In the genomic region with DNA sequence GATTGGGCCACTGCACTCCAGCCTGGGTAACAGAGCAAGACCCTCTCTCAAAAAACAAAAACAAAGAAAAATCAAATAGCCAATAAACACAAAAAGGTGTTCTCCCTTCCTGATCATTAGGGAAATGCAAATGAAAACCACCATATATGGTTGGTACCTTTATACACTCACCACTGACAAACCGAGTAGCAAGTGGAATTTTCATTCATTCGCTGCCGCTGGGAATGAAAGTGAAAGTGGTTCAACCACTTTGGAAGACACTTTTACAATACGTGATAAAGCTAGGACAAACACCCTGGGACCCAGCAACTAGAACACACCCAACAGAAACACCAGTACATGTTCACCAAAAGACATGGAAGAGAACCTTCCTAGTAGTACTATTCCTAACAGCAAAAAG, we compare ENCODE assay signal across 9 cellular contexts. TPM values are rescaled to one million over a fixed set of nuclear protein-coding genes. Genes with fewer than 3 reads are reported as not detected.
DNase-seq lines count a peak whose midpoint lies in the region; ATAC-seq, FAIRE-seq and TF ChIP-seq lines count a peak whose summit lies in the region.
"Had no signal": no experiment of that assay in that cellular context is flagged by ENCODE, and none has a peak within 500 bp of the region (broad histone marks: within the 10 kb centered on the region; RNA-seq: fewer than 3 reads in every experiment).

No MANE protein-coding gene starts in this region.

- no peaks in the 10 kb centered on the region for H3K36me3 ChIP-seq in CD8-positive, alpha-beta memory T cell (ENCODE audit: insufficient read depth, low read length)
- H3K36me3 ChIP-seq in HepG2 (replicated peaks in 1 of 2; ENCODE audit: control insufficient read depth in 1 of 2, insufficient read depth in 2 of 2, low read length in 2 of 2), result no peaks in the 10 kb centered on the region

- H3K9me3 Mint-ChIP-seq in CD8-positive, alpha-beta memory T cell, result no peaks in the 10 kb centered on the region
- no peaks in the 10 kb centered on the region for H3K9me3 Mint-ChIP-seq in T-helper 2 cell treated with Interferon-gamma antibody and Interleukin-4, amounts not matched to agents 5 μg/mL and 100 μg/mL, for 36 hours

- peaks cover 0 to 6% of the 10 kb centered on the region in 2 donors for H3K27me3 Mint-ChIP-seq in CD8-positive, alpha-beta memory T cell
- H3K27me3 Mint-ChIP-seq in T-helper 2 cell treated with Interferon-gamma antibody and Interleukin-4, amounts not matched to agents 5 μg/mL and 100 μg/mL, for 36 hours (ENCODE audit: low read depth), result no peaks in the 10 kb centered on the region

- no peak for DNase-seq in CD8-positive, alpha-beta memory T cell
- peak; percentile 52 for DNase-seq in HT-29 (ENCODE audit: low spot score)
- DNase-seq in T-helper 2 cell treated with Interferon-gamma antibody and Interleukin-4, amounts not matched to agents 5 μg/mL and 100 μg/mL, for 36 hours (ENCODE audit: low spot score), result no peak
- no peak for DNase-seq in HepG2 (ENCODE audit: low spot score)
- no peak for DNase-seq in erythroblast (lab: John Stamatoyannopoulos, UW)
- DNase-seq: foreskin fibroblast, SHP77 had no signal

- ATAC-seq in HepG2, result no peak; the same call in 1 of the 3 replicates
- ATAC-seq in HG03175 (IDR thresholded peaks at IDR 0.05; ENCODE audit: unreplicated experiment), result no peak
- ATAC-seq in HG02610 (IDR thresholded peaks at IDR 0.05; ENCODE audit: unreplicated experiment), result no peak

- peak overlapping the region; percentile 9 for H3K4me3 ChIP-seq in CD8-positive, alpha-beta memory T cell (ENCODE audit: low read length)
- peak overlapping the region; percentile 30 to 63 (median 39) for H3K4me3 ChIP-seq in HepG2 (replicated peaks in 1 of 3; ENCODE audit: insufficient read depth in 1 of 3, low read depth in 2 of 3, low read length in 3 of 3)

- no peak for FAIRE-seq in HepG2 (lab: Jason Lieb, UNC)

- H3K9me3 ChIP-seq in CD8-positive, alpha-beta memory T cell (ENCODE audit: low read length), result no peaks in the 10 kb centered on the region
- no peaks in the 10 kb centered on the region for H3K9me3 ChIP-seq in HepG2 (ENCODE audit: low read length)

- CTCF ChIA-PET in CD8-positive, alpha-beta memory T cell (lab: Charles Lee), result no interaction called here
- CTCF ChIA-PET in HepG2 (lab: Yijun Ruan, JAX; ENCODE audit: low intra/inter-chr PET ratio, low total read pairs), result no interaction called here

- no peak for TF ChIP-seq RAD21 in HepG2 (CRISPR knock-in tag; IDR thresholded peaks at IDR 0.05)

- TF ChIP-seq CTCF in HepG2 (CRISPR knock-in tag; IDR thresholded peaks at IDR 0.05), result no peak

- intact Hi-C loops in HepG2 (cut with micrococcal nuclease; ENCODE audit: unreplicated experiment), result no loop called here

- TF ChIP-seq POLR2A in HepG2 (IDR thresholded peaks at IDR 0.05; ENCODE audit: insufficient read depth in 1 of 2, low read depth in 2 of 2, low read length in 2 of 2), result no peak
- no peak for TF ChIP-seq POLR2A in erythroblast (IDR thresholded peaks at IDR 0.05; ENCODE audit: low read length)

- no peak overlapping the region for H3K27ac ChIP-seq in CD8-positive, alpha-beta memory T cell (ENCODE audit: low read depth, low read length)
- no peak overlapping the region for H3K27ac ChIP-seq in HepG2 (ENCODE audit: extremely low read length, insufficient read depth, low read length)

- H3K27me3 ChIP-seq in CD8-positive, alpha-beta memory T cell (ENCODE audit: insufficient read depth, low read length, poor library complexity, severe bottlenecking), result no peaks in the 10 kb centered on the region
- H3K27me3 ChIP-seq in HepG2 (ENCODE audit: control insufficient read depth in 1 of 2, insufficient read depth in 2 of 2, low read length in 2 of 2), result peaks cover 1 to 15% of the 10 kb centered on the region in 2 experiments; a peak in 2 of 5 replicates

- WGBS in HepG2 (ENCODE audit: low lambda C conversion rate), result 1% methylated on average over 4 of the region's 4 CpGs

- H3K36me3 Mint-ChIP-seq in CD8-positive, alpha-beta memory T cell, result no peaks in the 10 kb centered on the region
- no peaks in the 10 kb centered on the region for H3K36me3 Mint-ChIP-seq in T-helper 2 cell treated with Interferon-gamma antibody and Interleukin-4, amounts not matched to agents 5 μg/mL and 100 μg/mL, for 36 hours (ENCODE audit: low read depth)

- H3K9ac ChIP-seq in HepG2 (ENCODE audit: insufficient read depth, low read depth, low read length), result peak overlapping the region; percentile 39

- peak overlapping the region; percentile 96 for H2AFZ ChIP-seq in HepG2 (ENCODE audit: low read length)

- BruUV-seq in HepG2 (replicated peaks; lab: Mats Ljungman, UMichigan), result no TSS peak

- peaks cover 7 to 9% (median 9%) of the 10 kb centered on the region in 3 donors for H3K4me1 Mint-ChIP-seq in CD8-positive, alpha-beta memory T cell
- H3K4me1 Mint-ChIP-seq in T-helper 2 cell treated with Interferon-gamma antibody and Interleukin-4, amounts not matched to agents 5 μg/mL and 100 μg/mL, for 36 hours (ENCODE audit: low read depth), result peaks cover 7% of the 10 kb centered on the region

- peak overlapping the region; percentile 81 for H3K4me2 ChIP-seq in HepG2 (ENCODE audit: low read depth, low read length)

- no peaks in the 10 kb centered on the region for H3K4me1 ChIP-seq in CD8-positive, alpha-beta memory T cell (ENCODE audit: insufficient read depth, low read length)
- peaks cover 5% of the 10 kb centered on the region for H3K4me1 ChIP-seq in HepG2 (ENCODE audit: insufficient read depth, low read length)

- peak overlapping the region in 6 of 7 donors; percentile 32 to 70 (median 66) for H3K4me3 Mint-ChIP-seq in CD8-positive, alpha-beta memory T cell
- H3K4me3 Mint-ChIP-seq in T-helper 2 cell treated with Interferon-gamma antibody and Interleukin-4, amounts not matched to agents 5 μg/mL and 100 μg/mL, for 36 hours, result peak overlapping the region; percentile 27

- POLR2A ChIA-PET in CD8-positive, alpha-beta memory T cell (lab: Charles Lee), result no interaction called here
- POLR2A ChIA-PET in HepG2 (lab: Yijun Ruan, JAX), result interaction anchor here (1.2 kb wide), 1 partner anchor 27 kb away, joined by 3 read pairs; a partner anchor contains a TSS

- peak overlapping the region in 3 of 8 donors; percentile 58 to 79 (median 78) for H3K27ac Mint-ChIP-seq in CD8-positive, alpha-beta memory T cell
- H3K27ac Mint-ChIP-seq in T-helper 2 cell treated with Interferon-gamma antibody and Interleukin-4, amounts not matched to agents 5 μg/mL and 100 μg/mL, for 36 hours, result peak overlapping the region; percentile 37

- TF ChIP-seq EP300 in HepG2 (IDR thresholded peaks at IDR 0.05; ENCODE audit: low read depth in 2 of 2, low read length in 2 of 2), result no peak
- TF ChIP-seq EP300 in HepG2 (CRISPR knock-in tag; IDR thresholded peaks at IDR 0.05; ENCODE audit: borderline replicate concordance), result no peak

- in situ Hi-C loops in HepG2 (cut with HindIII; ENCODE audit: extremely low pct_ligation_motif_present, low pct_unique_long_range_greater_than_20kb), result no loop called here

- H4K20me1 ChIP-seq in HepG2 (ENCODE audit: insufficient read depth, low read length), result no peaks in the 10 kb centered on the region

- H3K79me2 ChIP-seq in HepG2 (ENCODE audit: insufficient read depth, low read length), result no peaks in the 10 kb centered on the region

RNA-seq across cellular contexts. Expression of a gene that starts 21.0 kb away (rescaled TPM):
- under 1 TPM; 0.31 to 0.39 TPM for total RNA-seq in CD8-positive, alpha-beta memory T cell
- not detected for polyA plus RNA-seq in CD8-positive, alpha-beta memory T cell
- total RNA-seq in HT-29 (2014; rRNA removed; shearing (Covaris generic)), result 0.21 TPM in 1 of 2 replicates, not detected in the other
- total RNA-seq in HepG2 (2016; rRNA removed; fragmentation: Illumina TruSeq; extraction: Trizol), result not detected in 2 replicates
- not detected in 2 replicates for total RNA-seq in HepG2 (2016; cell fraction: cytosol; rRNA removed; fragmentation: Illumina TruSeq; extraction: Trizol; ENCODE audit: low read depth)
- not detected in 2 replicates for total RNA-seq in HepG2 (2016; cell fraction: insoluble cytoplasmic fraction; rRNA removed; fragmentation: Illumina TruSeq; extraction: Trizol)
- total RNA-seq in HepG2 (2016; cell fraction: membrane; rRNA removed; fragmentation: Illumina TruSeq; extraction: Trizol), result not detected in 2 replicates
- not detected in 2 replicates for total RNA-seq in HepG2 (2016; cell fraction: nucleus; rRNA removed; fragmentation: Illumina TruSeq; extraction: Trizol)
- polyA plus RNA-seq in HepG2 (2011; rRNA removed), result 0.05 TPM in 1 of 2 replicates, not detected in the other
- 0.03 TPM in 1 of 2 replicates, not detected in the other for polyA plus RNA-seq in HepG2 (2011; cell fraction: cytosol; rRNA removed)
- 0.10 and 0.14 TPM in 2 replicates for polyA plus RNA-seq in HepG2 (2011; cell fraction: nucleus; rRNA removed)
- polyA plus RNA-seq in HepG2 (2012), result not detected in 2 replicates
- polyA plus RNA-seq in HepG2 (2016; cell fraction: cytosol; fragmentation: Illumina TruSeq; extraction: Trizol; ENCODE audit: low read depth), result not detected in 2 replicates
- polyA plus RNA-seq in HepG2 (2016; cell fraction: insoluble cytoplasmic fraction; fragmentation: Illumina TruSeq; extraction: Trizol; ENCODE audit: low read depth), result not detected in 2 replicates
- not detected in 2 replicates for polyA plus RNA-seq in HepG2 (2016; cell fraction: membrane; fragmentation: Illumina TruSeq; extraction: Trizol; ENCODE audit: low read depth)
- not detected in 2 replicates for polyA plus RNA-seq in HepG2 (2016; cell fraction: nucleus; fragmentation: Illumina TruSeq; extraction: Trizol; ENCODE audit: insufficient read depth, low read depth)
- polyA minus RNA-seq in HepG2 (2011; rRNA and poly(A)+ RNA removed; ENCODE audit: low replicate concordance), result 0.08 and 0.12 TPM in 2 replicates
- polyA minus RNA-seq in HepG2 (2011; cell fraction: cytosol; rRNA and poly(A)+ RNA removed), result not detected in 2 replicates
- not detected in 2 replicates for polyA minus RNA-seq in HepG2 (2011; cell fraction: nucleus; rRNA and poly(A)+ RNA removed)

RNA-seq across cellular contexts. Expression of a gene that starts 27.0 kb away (rescaled TPM):
- 10 to 100 TPM; 18.8 to 21.9 TPM for total RNA-seq in CD8-positive, alpha-beta memory T cell
- 24.9 TPM for polyA plus RNA-seq in CD8-positive, alpha-beta memory T cell
- 44.5 and 48.5 TPM in 2 replicates for total RNA-seq in HT-29 (2014; rRNA removed; shearing (Covaris generic))
- 7.9 and 8.2 TPM in 2 replicates for total RNA-seq in HepG2 (2016; rRNA removed; fragmentation: Illumina TruSeq; extraction: Trizol)
- total RNA-seq in HepG2 (2016; cell fraction: cytosol; rRNA removed; fragmentation: Illumina TruSeq; extraction: Trizol; ENCODE audit: low read depth), result 2.3 and 2.4 TPM in 2 replicates
- 7.7 and 8.2 TPM in 2 replicates for total RNA-seq in HepG2 (2016; cell fraction: insoluble cytoplasmic fraction; rRNA removed; fragmentation: Illumina TruSeq; extraction: Trizol)
- total RNA-seq in HepG2 (2016; cell fraction: membrane; rRNA removed; fragmentation: Illumina TruSeq; extraction: Trizol), result 5.2 and 5.9 TPM in 2 replicates
- 4.3 and 4.9 TPM in 2 replicates for total RNA-seq in HepG2 (2016; cell fraction: nucleus; rRNA removed; fragmentation: Illumina TruSeq; extraction: Trizol)
- polyA plus RNA-seq in HepG2 (2011; rRNA removed), result 7.7 and 9.5 TPM in 2 replicates
- polyA plus RNA-seq in HepG2 (2011; cell fraction: cytosol; rRNA removed), result 6.7 and 9.5 TPM in 2 replicates
- 9.5 and 11.0 TPM in 2 replicates for polyA plus RNA-seq in HepG2 (2011; cell fraction: nucleus; rRNA removed)
- polyA plus RNA-seq in HepG2 (2012), result 4.3 and 4.4 TPM in 2 replicates
- 0.51 and 0.69 TPM in 2 replicates for polyA plus RNA-seq in HepG2 (2016; cell fraction: cytosol; fragmentation: Illumina TruSeq; extraction: Trizol; ENCODE audit: low read depth)
- 6.5 and 7.9 TPM in 2 replicates for polyA plus RNA-seq in HepG2 (2016; cell fraction: insoluble cytoplasmic fraction; fragmentation: Illumina TruSeq; extraction: Trizol; ENCODE audit: low read depth)
- 1.4 TPM in 2 replicates for polyA plus RNA-seq in HepG2 (2016; cell fraction: membrane; fragmentation: Illumina TruSeq; extraction: Trizol; ENCODE audit: low read depth)
- 6.0 and 6.3 TPM in 2 replicates for polyA plus RNA-seq in HepG2 (2016; cell fraction: nucleus; fragmentation: Illumina TruSeq; extraction: Trizol; ENCODE audit: insufficient read depth, low read depth)
- 24.3 and 39.3 TPM in 2 replicates for polyA minus RNA-seq in HepG2 (2011; rRNA and poly(A)+ RNA removed; ENCODE audit: low replicate concordance)
- polyA minus RNA-seq in HepG2 (2011; cell fraction: cytosol; rRNA and poly(A)+ RNA removed), result 12.1 and 12.4 TPM in 2 replicates
- 5.8 and 6.5 TPM in 2 replicates for polyA minus RNA-seq in HepG2 (2011; cell fraction: nucleus; rRNA and poly(A)+ RNA removed)

RNA-seq across cellular contexts. Expression of a gene that starts 55.0 kb away (rescaled TPM):
- total RNA-seq in CD8-positive, alpha-beta memory T cell, result 1 to 10 TPM; 1.9 to 4.1 TPM
- 8.2 TPM for polyA plus RNA-seq in CD8-positive, alpha-beta memory T cell
- total RNA-seq in HT-29 (2014; rRNA removed; shearing (Covaris generic)), result 0.10 and 0.66 TPM in 2 replicates
- 0.04 TPM in 1 of 2 replicates, not detected in the other for total RNA-seq in HepG2 (2016; rRNA removed; fragmentation: Illumina TruSeq; extraction: Trizol)
- not detected in 2 replicates for total RNA-seq in HepG2 (2016; cell fraction: cytosol; rRNA removed; fragmentation: Illumina TruSeq; extraction: Trizol; ENCODE audit: low read depth)
- total RNA-seq in HepG2 (2016; cell fraction: insoluble cytoplasmic fraction; rRNA removed; fragmentation: Illumina TruSeq; extraction: Trizol), result 0.04 and 0.13 TPM in 2 replicates
- total RNA-seq in HepG2 (2016; cell fraction: membrane; rRNA removed; fragmentation: Illumina TruSeq; extraction: Trizol), result 0.12 TPM in 1 of 2 replicates, not detected in the other
- total RNA-seq in HepG2 (2016; cell fraction: nucleus; rRNA removed; fragmentation: Illumina TruSeq; extraction: Trizol), result 0.12 TPM in 1 of 2 replicates, not detected in the other
- polyA plus RNA-seq in HepG2 (2011; rRNA removed), result 0.01 TPM in 1 of 2 replicates, not detected in the other
- polyA plus RNA-seq in HepG2 (2011; cell fraction: cytosol; rRNA removed), result 0.01 TPM in 1 of 2 replicates, not detected in the other
- polyA plus RNA-seq in HepG2 (2011; cell fraction: nucleus; rRNA removed), result not detected in 2 replicates
- polyA plus RNA-seq in HepG2 (2012), result not detected in 2 replicates
- 0.03 TPM in 2 replicates for polyA plus RNA-seq in HepG2 (2016; cell fraction: cytosol; fragmentation: Illumina TruSeq; extraction: Trizol; ENCODE audit: low read depth)
- polyA plus RNA-seq in HepG2 (2016; cell fraction: insoluble cytoplasmic fraction; fragmentation: Illumina TruSeq; extraction: Trizol; ENCODE audit: low read depth), result not detected in 2 replicates
- 0.07 TPM in 1 of 2 replicates, not detected in the other for polyA plus RNA-seq in HepG2 (2016; cell fraction: membrane; fragmentation: Illumina TruSeq; extraction: Trizol; ENCODE audit: low read depth)
- 0.15 and 0.28 TPM in 2 replicates for polyA plus RNA-seq in HepG2 (2016; cell fraction: nucleus; fragmentation: Illumina TruSeq; extraction: Trizol; ENCODE audit: insufficient read depth, low read depth)
- 0.16 TPM in 1 of 2 replicates, not detected in the other for polyA minus RNA-seq in HepG2 (2011; rRNA and poly(A)+ RNA removed; ENCODE audit: low replicate concordance)
- polyA minus RNA-seq in HepG2 (2011; cell fraction: cytosol; rRNA and poly(A)+ RNA removed), result not detected in 2 replicates
- polyA minus RNA-seq in HepG2 (2011; cell fraction: nucleus; rRNA and poly(A)+ RNA removed), result not detected in 2 replicates
